Comparison of ENCODE assay signal across 12 cellular contexts in the genomic region with DNA sequence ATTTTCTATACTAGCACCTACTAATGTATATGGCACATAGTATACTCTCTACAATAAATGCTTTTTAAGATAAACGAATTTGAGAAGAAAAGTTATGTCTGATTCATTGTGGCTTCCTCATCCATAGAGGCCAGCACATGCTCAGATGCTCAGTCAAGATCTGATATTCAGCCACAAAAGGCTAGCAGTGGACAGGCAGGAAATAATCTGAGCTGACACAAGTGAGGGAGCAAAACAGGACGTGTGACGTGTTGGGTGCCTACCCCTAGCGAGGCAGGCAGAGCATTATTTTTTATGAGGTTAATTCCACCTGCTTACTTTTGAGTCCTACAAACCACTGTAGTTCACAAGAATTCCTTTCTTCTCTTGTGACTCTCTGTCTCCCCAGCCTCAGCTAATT.
DNase-seq lines count a peak whose midpoint lies in the region; ATAC-seq and TF ChIP-seq lines count a peak whose summit lies in the region.
"Had no signal": no experiment of that assay in that cellular context is flagged by ENCODE, and none has a peak within 500 bp of the region (broad histone marks: within the 10 kb centered on the region; RNA-seq: fewer than 3 reads in every experiment).

No MANE protein-coding gene starts in this region.

- POLR2A ChIA-PET in activated CD8-positive, alpha-beta T cell treated with anti-CD3 and anti-CD28 coated beads, Interleukin-2, amount 10 ng/mL, durations not matched to agents 7 days and 5 days (lab: Charles Lee), result no interaction called here

- H3K27ac Mint-ChIP-seq in activated CD8-positive, alpha-beta T cell treated with anti-CD3 and anti-CD28 coated beads, Interleukin-2, amount 10 ng/mL, durations not matched to agents 7 days and 5 days, result no peak overlapping the region
- H3K27ac Mint-ChIP-seq in immature natural killer cell (no peak overlapping the region), glutamatergic neuron (ENCODE audit: unreplicated experiment) (no peak overlapping the region)

- CTCF ChIA-PET in activated CD8-positive, alpha-beta T cell treated with anti-CD3 and anti-CD28 coated beads, Interleukin-2, amount 10 ng/mL, durations not matched to agents 7 days and 5 days (lab: Charles Lee), result interaction anchor here (1.0 kb wide), 1 partner anchor 15 kb away, joined by 3 read pairs; no protein-coding TSS in a partner anchor

- TF ChIP-seq CTCF in OCI-LY1 (IDR thresholded peaks at IDR 0.05; ENCODE audit: low read length) (no peak), glutamatergic neuron (IDR thresholded peaks at IDR 0.05; ENCODE audit: partially characterized antibody, unreplicated experiment) (no peak)

- H3K36me3 Mint-ChIP-seq in activated CD8-positive, alpha-beta T cell treated with anti-CD3 and anti-CD28 coated beads, Interleukin-2, amount 10 ng/mL, durations not matched to agents 7 days and 5 days (ENCODE audit: low read depth), result no peaks in the 10 kb centered on the region
- H3K36me3 Mint-ChIP-seq in immature natural killer cell (peaks cover 0 to 5% (median 0%) of the 10 kb centered on the region in 3 donors), glutamatergic neuron (ENCODE audit: unreplicated experiment) (no peaks in the 10 kb centered on the region)
- H3K36me3 Mint-ChIP-seq: activated naive CD4-positive, alpha-beta T cell treated with anti-CD3 and anti-CD28 coated beads, Interleukin-2, amount 50 U/mL, for 24 hours had no signal

- H3K4me3 Mint-ChIP-seq in activated CD8-positive, alpha-beta T cell treated with anti-CD3 and anti-CD28 coated beads, Interleukin-2, amount 10 ng/mL, durations not matched to agents 7 days and 5 days, result no peak overlapping the region
- no peak overlapping the region for H3K4me3 Mint-ChIP-seq in immature natural killer cell
- H3K4me3 Mint-ChIP-seq in glutamatergic neuron (ENCODE audit: unreplicated experiment), result no peak overlapping the region
- H3K4me3 Mint-ChIP-seq: activated naive CD4-positive, alpha-beta T cell treated with anti-CD3 and anti-CD28 coated beads, Interleukin-2, amount 50 U/mL, for 24 hours; neural crest cell had no signal

- H3K27me3 Mint-ChIP-seq in activated CD8-positive, alpha-beta T cell treated with anti-CD3 and anti-CD28 coated beads, Interleukin-2, amount 10 ng/mL, durations not matched to agents 7 days and 5 days (ENCODE audit: low read depth), result no peaks in the 10 kb centered on the region
- H3K27me3 Mint-ChIP-seq in immature natural killer cell (ENCODE audit: low read depth in 3 of 3) (peaks cover 0 to 10% (median 0%) of the 10 kb centered on the region in 3 donors), glutamatergic neuron (ENCODE audit: unreplicated experiment) (no peaks in the 10 kb centered on the region)
- H3K27me3 Mint-ChIP-seq: activated naive CD4-positive, alpha-beta T cell treated with anti-CD3 and anti-CD28 coated beads, Interleukin-2, amount 50 U/mL, for 24 hours had no signal

- peaks cover 32% of the 10 kb centered on the region for H3K4me1 Mint-ChIP-seq in activated CD8-positive, alpha-beta T cell treated with anti-CD3 and anti-CD28 coated beads, Interleukin-2, amount 10 ng/mL, durations not matched to agents 7 days and 5 days (ENCODE audit: low read depth)
- peaks cover 0 to 32% of the 10 kb centered on the region in 2 donors for H3K4me1 Mint-ChIP-seq in immature natural killer cell
- H3K4me1 Mint-ChIP-seq in glutamatergic neuron (ENCODE audit: low read depth, unreplicated experiment), result peaks cover 5% of the 10 kb centered on the region

- H3K4me3 ChIP-seq in BLaER1 (no peak overlapping the region), OCI-LY1 (ENCODE audit: low read depth, low read length, poor library complexity, severe bottlenecking) (no peak overlapping the region)

- no peak overlapping the region for H3K9ac ChIP-seq in BLaER1
- no peak overlapping the region for H3K9ac ChIP-seq in OCI-LY1 (ENCODE audit: low read length)
- H3K9ac ChIP-seq: KMS-11 had no signal

- no peaks in the 10 kb centered on the region for H3K36me3 ChIP-seq in BLaER1
- no peaks in the 10 kb centered on the region for H3K36me3 ChIP-seq in OCI-LY1 (ENCODE audit: insufficient read depth, low read length)

- H3K9me2 ChIP-seq in OCI-LY1 (ENCODE audit: low read depth, low read length), result no peaks in the 10 kb centered on the region

- no peaks in the 10 kb centered on the region for H3K79me2 ChIP-seq in OCI-LY1 (ENCODE audit: insufficient read depth, low read length)

- H4K20me1 ChIP-seq in BLaER1 (no peaks in the 10 kb centered on the region), OCI-LY1 (ENCODE audit: insufficient read depth, low read length) (no peaks in the 10 kb centered on the region)

- no peaks in the 10 kb centered on the region for H3K9me3 ChIP-seq in BLaER1
- no peaks in the 10 kb centered on the region for H3K9me3 ChIP-seq in OCI-LY1 (ENCODE audit: low read length)

- H3K27me3 ChIP-seq in BLaER1 (no peaks in the 10 kb centered on the region), OCI-LY1 (ENCODE audit: insufficient read depth, low read length) (no peaks in the 10 kb centered on the region)

- H3K4me1 ChIP-seq in BLaER1 (peaks cover 36% of the 10 kb centered on the region), OCI-LY1 (ENCODE audit: insufficient read depth, low read length, severe bottlenecking) (peaks cover 61% of the 10 kb centered on the region)

- ATAC-seq in activated CD8-positive, alpha-beta T cell treated with anti-CD3 and anti-CD28 coated beads, Interleukin-2, amount 10 ng/mL, durations not matched to agents 7 days and 5 days, result peak; percentile 79
- ATAC-seq in GM21576 (IDR thresholded peaks at IDR 0.05; ENCODE audit: unreplicated experiment), result no peak

- H3K4me2 ChIP-seq in BLaER1 (peak overlapping the region; percentile 29; the same call in 1 of the 2 replicates), OCI-LY1 (ENCODE audit: low read length) (no peak overlapping the region; the same call in 1 of the 2 replicates)
- H3K4me2 ChIP-seq: KMS-11 had no signal

- no peaks in the 10 kb centered on the region for H3F3A ChIP-seq in OCI-LY1 (ENCODE audit: insufficient read depth, low read length)

- no peaks in the 10 kb centered on the region for H3K9me3 Mint-ChIP-seq in activated CD8-positive, alpha-beta T cell treated with anti-CD3 and anti-CD28 coated beads, Interleukin-2, amount 10 ng/mL, durations not matched to agents 7 days and 5 days (ENCODE audit: insufficient read depth)
- H3K9me3 Mint-ChIP-seq in immature natural killer cell (no peaks in the 10 kb centered on the region), glutamatergic neuron (ENCODE audit: unreplicated experiment) (peaks cover 1% of the 10 kb centered on the region)
- H3K9me3 Mint-ChIP-seq: activated naive CD4-positive, alpha-beta T cell treated with anti-CD3 and anti-CD28 coated beads, Interleukin-2, amount 50 U/mL, for 24 hours; neural crest cell had no signal

- no peak overlapping the region for H2AFZ ChIP-seq in OCI-LY1 (ENCODE audit: low read length)

- no peak overlapping the region for H3K27ac ChIP-seq in BLaER1
- H3K27ac ChIP-seq in OCI-LY1 (ENCODE audit: low read depth, low read length, poor library complexity, severe bottlenecking), result peak overlapping the region; percentile 91
- H3K27ac ChIP-seq in caudate nucleus (ENCODE audit: low read depth, low read length), result no peak overlapping the region
- H3K27ac ChIP-seq: KMS-11 had no signal

- peak; percentile 67 for DNase-seq in activated CD8-positive, alpha-beta T cell treated with anti-CD3 and anti-CD28 coated beads, Interleukin-2, amount 10 ng/mL, durations not matched to agents 7 days and 5 days
- DNase-seq in immature natural killer cell (peak; percentile 50 to 63 (median 53)), caudate nucleus (lab: John Stamatoyannopoulos, UW) (no peak), glutamatergic neuron (no peak), RPMI8226 (no peak)
- DNase-seq: SHP77 treated with DMSO at 0.1 percent for 48 hours had no signal

Comparison
In these comparisons a context has a peak if more than half of its experiments do, and no peak if none do; other contexts are left out.
1. DNase-seq: peak in activated CD8-positive, alpha-beta T cell treated with anti-CD3 and anti-CD28 coated beads, Interleukin-2, amount 10 ng/mL, durations not matched to agents 7 days and 5 days (single experiment) and immature natural killer cell (3 of 3); none in caudate nucleus (0 of 61), glutamatergic neuron (single experiment) and RPMI8226 (single experiment).